ENCODE assay signal across 14 cellular contexts in genomic region chr2:142997254-142997653, GRCh38.
DNase-seq lines count a peak whose midpoint lies in the region; ATAC-seq and TF ChIP-seq lines count a peak whose summit lies in the region.
"Had no signal": no experiment of that assay in that cellular context is flagged by ENCODE, and none has a peak within 500 bp of the region (broad histone marks: within the 10 kb centered on the region; RNA-seq: fewer than 3 reads in every experiment).

No MANE protein-coding gene starts in this region.

- no peak overlapping the region for H3K18ac ChIP-seq in IMR-90 (ENCODE audit: low read depth, low read length)

- H3K9ac ChIP-seq in IMR-90 (ENCODE audit: low read depth, low read length) = no peak overlapping the region
- H3K9ac ChIP-seq: GM23248 had no signal

- H3K27ac Mint-ChIP-seq in mesothelial cell of epicardium = peak overlapping the region; percentile 41
- H3K27ac Mint-ChIP-seq: CD8-positive, alpha-beta memory T cell had no signal

- H3K4me3 ChIP-seq in IMR-90 (ENCODE audit: insufficient read depth, low read depth, low read length) (no peak overlapping the region), astrocyte of the spinal cord (ENCODE audit: low read depth, low read length) (no peak overlapping the region)
- H3K4me3 ChIP-seq: GM23248 had no signal

- no peak overlapping the region for H2BK20ac ChIP-seq in IMR-90 (ENCODE audit: low read depth, low read length)

- no peak overlapping the region for H4K8ac ChIP-seq in IMR-90 (ENCODE audit: low read depth in 2 of 2, low read length in 2 of 2)

- H2BK5ac ChIP-seq in IMR-90 (ENCODE audit: low read depth, low read length, poor library complexity, severe bottlenecking) = no peak overlapping the region

- no peak overlapping the region for H2AK5ac ChIP-seq in IMR-90 (ENCODE audit: low read depth, low read length)

- POLR2A ChIA-PET in IMR-90 (lab: Charles Lee; ENCODE audit: unreplicated experiment) = no interaction called here

- no peaks in the 10 kb centered on the region for H3K79me1 ChIP-seq in IMR-90 (ENCODE audit: low read depth in 1 of 2, low read length in 2 of 2)

- no peaks in the 10 kb centered on the region for H3K9me3 Mint-ChIP-seq in mesothelial cell of epicardium

- H3K36me3 ChIP-seq in IMR-90 (ENCODE audit: control insufficient read depth, insufficient read depth, low read length) = no peaks in the 10 kb centered on the region

- no peak overlapping the region for H2BK120ac ChIP-seq in IMR-90 (ENCODE audit: low read depth, low read length)

- intact Hi-C loops in IMR-90 (cut with micrococcal nuclease) = no loop called here

- no peak overlapping the region for H3K4ac ChIP-seq in IMR-90 (ENCODE audit: low read depth, low read length)

- no peaks in the 10 kb centered on the region for H3K9me1 ChIP-seq in IMR-90 (ENCODE audit: insufficient read depth, low read length)

- H4K20me1 ChIP-seq in IMR-90 (ENCODE audit: insufficient read depth, low read length) = no peaks in the 10 kb centered on the region

- dilution Hi-C loops in IMR-90 (cut with HindIII; ENCODE audit: low sequenced_read_pairs, unreplicated experiment) = no loop called here

- H4K5ac ChIP-seq in IMR-90 (ENCODE audit: low read depth, low read length) = no peak overlapping the region

- TF ChIP-seq RAD21 in IMR-90 (IDR thresholded peaks at IDR 0.05; ENCODE audit: low read length) = no peak

- no peak for TF ChIP-seq CTCF in IMR-90 (conservative IDR thresholded peaks at IDR 0.05; ENCODE audit: low read depth, low read length)
- TF ChIP-seq CTCF in astrocyte of the spinal cord (IDR thresholded peaks at IDR 0.05; ENCODE audit: low read depth, low read length) = no peak
- TF ChIP-seq CTCF in mesothelial cell of epicardium (IDR thresholded peaks at IDR 0.05; ENCODE audit: unreplicated experiment) = no peak

- peaks cover 4% of the 10 kb centered on the region; the same call in 1 of the 2 replicates for H3K27me3 ChIP-seq in IMR-90 (ENCODE audit: control insufficient read depth, insufficient read depth, low read length)

- H3K4me1 Mint-ChIP-seq in mesothelial cell of epicardium = peaks cover 46% of the 10 kb centered on the region
- H3K4me1 Mint-ChIP-seq: CD8-positive, alpha-beta memory T cell had no signal

- H3K4me2 ChIP-seq in IMR-90 (ENCODE audit: low read depth, low read length) = no peak overlapping the region

- no peak overlapping the region for H3K27ac ChIP-seq in IMR-90 (ENCODE audit: insufficient read depth, low read length)
- H3K27ac ChIP-seq: GM23248 had no signal

- in situ Hi-C loops in IMR-90 (cut with MboI; ENCODE audit: low sequenced_read_pairs) = no loop called here
- in situ Hi-C loops in astrocyte of the spinal cord (cut with HindIII; ENCODE audit: low sequenced_read_pairs) = no loop called here

- BruUV-seq in IMR-90 (replicated peaks; lab: Mats Ljungman, UMichigan) = no TSS peak

- no peak overlapping the region for H2BK15ac ChIP-seq in IMR-90 (ENCODE audit: low read depth, low read length)

- TF ChIP-seq POLR2A in IMR-90 (IDR thresholded peaks at IDR 0.05; ENCODE audit: low read depth, low read length) = no peak

- no peaks in the 10 kb centered on the region for H3K9me3 ChIP-seq in IMR-90 (ENCODE audit: control insufficient read depth, insufficient read depth, low read length)
- H3K9me3 ChIP-seq: Caco-2 had no signal

- H3K4me3 Mint-ChIP-seq in mesothelial cell of epicardium = no peak overlapping the region
- H3K4me3 Mint-ChIP-seq: CD8-positive, alpha-beta memory T cell had no signal

- H2AK9ac ChIP-seq in IMR-90 (replicated peaks; ENCODE audit: low read depth, low read length, poor library complexity) = no peak overlapping the region

- no peak overlapping the region for H2AFZ ChIP-seq in IMR-90 (replicated peaks; ENCODE audit: low read length, poor library complexity)
- H2AFZ ChIP-seq: GM23248 had no signal

- no peaks in the 10 kb centered on the region for H3K27me3 Mint-ChIP-seq in mesothelial cell of epicardium (ENCODE audit: low read depth)

- H3K14ac ChIP-seq in IMR-90 (replicated peaks; ENCODE audit: low read depth, low read length) = no peak overlapping the region

- DNase-seq in IMR-90 = no peak
- peak; percentile 30 for DNase-seq in astrocyte of the spinal cord (ENCODE audit: low read depth, low spot score)
- peak; percentile 36 for DNase-seq in fibroblast of gingiva (ENCODE audit: low read depth)
- DNase-seq in mesothelial cell of epicardium (ENCODE audit: low spot score in 2 of 2, unreplicated experiment in 2 of 2) = no peak
- DNase-seq in 8988T = no peak
- DNase-seq in NOMO-1 treated with dmso at 0.1 percent for 144 hours (lab: John Stamatoyannopoulos, UW; ENCODE audit: unreplicated experiment) = no peak
- DNase-seq: Caco-2; CD8-positive, alpha-beta memory T cell; DND-41; GDM1; GM23248; H7 had no signal

- no peak for ATAC-seq in IMR-90 (ENCODE audit: low read depth)
- ATAC-seq in GM19324 (IDR thresholded peaks at IDR 0.05; ENCODE audit: low FRiP score, unreplicated experiment) = no peak
- no peak for ATAC-seq in GM21529 (IDR thresholded peaks at IDR 0.05; ENCODE audit: unreplicated experiment)

- no peaks in the 10 kb centered on the region for H3K36me3 Mint-ChIP-seq in mesothelial cell of epicardium
- H3K36me3 Mint-ChIP-seq: CD8-positive, alpha-beta memory T cell had no signal

- no peak overlapping the region for H3K23ac ChIP-seq in IMR-90 (ENCODE audit: low read depth, low read length)

- H3K4me1 ChIP-seq in IMR-90 (ENCODE audit: control insufficient read depth, insufficient read depth, low read length) = no peaks in the 10 kb centered on the region
- H3K4me1 ChIP-seq: Caco-2 had no signal

- CTCF ChIA-PET in IMR-90 (lab: Yijun Ruan, JAX) = no interaction called here

- no peak overlapping the region for H4K91ac ChIP-seq in IMR-90 (ENCODE audit: insufficient read depth, low read depth, low read length)

- H3K56ac ChIP-seq in IMR-90 (ENCODE audit: extremely low read depth, insufficient read depth, low read length) = no peak overlapping the region

- no CpG with 5 or more reads among the region's 1 CpG for WGBS in IMR-90 (ENCODE audit: extremely low coverage in 2 of 2, insufficient read length in 1 of 2), 2 experiments

TF ChIP-seq in IMR-90, 13 proteins besides CTCF, POLR2A, EP300 and RAD21:
- peak; percentile 96 for TF ChIP-seq MAFK (IDR thresholded peaks at IDR 0.05; ENCODE audit: low read depth, low read length)
- TF ChIP-seq BHLHE40 (IDR thresholded peaks at IDR 0.05; ENCODE audit: low read depth, low read length) = no peak

Comparison
In these comparisons a context has a peak if more than half of its experiments do, and no peak if none do; other contexts are left out.
1. DNase-seq: peak in astrocyte of the spinal cord (single experiment) and fibroblast of gingiva (single experiment); none in IMR-90 (single experiment), mesothelial cell of epicardium (0 of 2), 8988T (single experiment) and NOMO-1 treated with dmso at 0.1 percent for 144 hours (single experiment).